8 cellular contexts compared by ENCODE assay signal in the genomic region with DNA sequence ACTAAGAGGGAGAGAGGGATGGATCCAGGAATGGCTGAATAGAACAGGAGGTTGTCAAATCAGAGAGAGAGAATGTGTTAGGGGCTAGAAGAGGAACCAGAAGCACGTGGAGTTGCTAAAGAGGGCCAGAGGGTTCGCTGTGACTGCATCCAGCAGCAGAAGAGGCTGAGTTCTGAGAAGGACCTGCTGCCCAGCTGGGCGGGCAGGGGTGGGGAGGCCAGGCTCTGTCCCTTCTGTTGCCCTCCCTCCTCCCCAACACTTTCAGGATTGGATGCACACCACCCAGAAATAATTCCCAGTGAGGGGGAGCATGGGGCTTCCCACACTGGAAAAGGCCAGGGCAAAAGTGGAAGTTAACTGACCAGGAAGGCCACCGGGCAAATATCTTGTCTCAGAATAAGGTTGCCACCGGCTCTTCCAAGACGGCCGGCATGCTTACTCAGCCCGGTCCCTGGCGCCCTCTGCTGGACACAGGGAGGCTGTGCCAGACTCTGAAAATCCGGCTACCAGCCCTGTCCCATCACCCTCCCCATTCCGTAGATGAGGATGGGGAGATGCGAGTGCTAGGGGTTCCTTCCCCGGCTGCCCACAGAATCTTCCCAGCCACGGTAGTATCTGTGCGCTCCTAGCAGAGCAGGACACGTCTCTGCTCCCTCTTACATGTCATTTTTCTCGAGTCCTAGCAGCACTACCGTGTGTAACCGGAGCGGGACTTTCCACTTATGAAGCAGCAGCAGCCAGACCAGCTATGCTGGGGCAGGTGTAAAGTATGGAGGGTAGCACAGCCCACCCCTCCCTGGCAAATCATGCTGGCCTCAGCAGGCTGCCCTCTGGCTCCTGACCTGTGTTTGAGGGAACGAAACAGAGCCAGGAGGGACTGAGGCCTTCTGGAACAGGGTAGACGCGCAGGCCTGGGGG. TPM values are rescaled to one million over a fixed set of nuclear protein-coding genes. Genes with fewer than 3 reads are reported as not detected.
DNase-seq lines count a peak whose midpoint lies in the region; ATAC-seq, FAIRE-seq and TF ChIP-seq lines count a peak whose summit lies in the region.

No MANE protein-coding gene starts in this region.

- H3K4me1 ChIP-seq in right atrium auricular region (peaks cover 0 to 55% of the 10 kb centered on the region in 2 donors), aorta (ENCODE audit: control insufficient read depth in 1 of 2, insufficient read depth in 2 of 2, low read length in 2 of 2) (peaks cover 2 to 3% of the 10 kb centered on the region in 2 donors)

- POLR2A ChIA-PET in AG04449 (lab: Yijun Ruan, JAX), result no interaction called here

- H3K4me3 ChIP-seq in AG04449 (ENCODE audit: low read depth, low read length) (no peak overlapping the region), right atrium auricular region (no peak overlapping the region), aorta (ENCODE audit: low read length in 2 of 2) (no peak overlapping the region)

- peak; percentile 87 for FAIRE-seq in GM18507 (lab: Jason Lieb, UNC)

- H3K36me3 ChIP-seq in right atrium auricular region (no peaks in the 10 kb centered on the region), aorta (ENCODE audit: control insufficient read depth in 1 of 2, insufficient read depth in 2 of 2, low read length in 1 of 2) (no peaks in the 10 kb centered on the region)

- no peaks in the 10 kb centered on the region for H3K27me3 ChIP-seq in right atrium auricular region
- no peaks in the 10 kb centered on the region for H3K27me3 ChIP-seq in aorta (ENCODE audit: control insufficient read depth in 1 of 2, insufficient read depth in 2 of 2, low read length in 1 of 2)

- peak; percentile 89 for ATAC-seq in aorta (ENCODE audit: low FRiP score)

- WGBS in aorta, 2 donors, result 27 to 28% methylated on average over 22 to 23 of the region's 23 CpGs

- H3K9me3 ChIP-seq in right atrium auricular region, result no peaks in the 10 kb centered on the region
- H3K9me3 ChIP-seq in aorta (ENCODE audit: control insufficient read depth, low read length), result no peaks in the 10 kb centered on the region

- no peak for DNase-seq in AG04449 (ENCODE audit: low read depth, low spot score)
- peak; percentile 73 for DNase-seq in GM18507 (ENCODE audit: extremely low spot score, insufficient read length, low read depth)
- peak; percentile 60 for DNase-seq in MV-4-11 (lab: John Stamatoyannopoulos, UW)
- DNase-seq in T-helper 9 cell, result peak; percentile 90
- DNase-seq in right atrium auricular region (ENCODE audit: low spot score), result peak; percentile 90
- peak; percentile 63 for DNase-seq in renal cortical epithelial cell (ENCODE audit: low read depth)
- peak; percentile 91 to 97 for DNase-seq in aorta

- intact Hi-C loops in aorta (cut with DNase I), result loop anchor here (1.0 to 10.0 kb wide), 8 partner anchors 35 to 247 kb away; partner anchors contain the start of gene ZSCAN20 (in 1 of the 2)

- H3K27ac ChIP-seq in angular gyrus (ENCODE audit: low read depth, low read length), result peak overlapping the region; percentile 32
- H3K27ac ChIP-seq in right atrium auricular region, result peak overlapping the region; percentile 87 to 89
- H3K27ac ChIP-seq in aorta (ENCODE audit: low read depth in 1 of 2, low read length in 2 of 2), result peak overlapping the region in 1 of 2 donors; percentile 65

- TF ChIP-seq CTCF in AG04449 (IDR thresholded peaks at IDR 0.05; ENCODE audit: insufficient read depth, low read length, missing control alignments), result peak; percentile 97
- peak; percentile 90 to 98 for TF ChIP-seq CTCF in right atrium auricular region (IDR thresholded peaks at IDR 0.05)

- CTCF ChIA-PET in AG04449 (lab: Yijun Ruan, JAX), result interaction anchor here (0.7 to 11.9 kb wide), 17 partner anchors 8 to 102 kb away, joined by 3 to 203 read pairs (median 7); partner anchors contain the start of gene ZSCAN20

RNA-seq across cellular contexts. Expression of gene A3GALT2, which starts 46.8 kb away (rescaled TPM):
- total RNA-seq in right atrium auricular region (not detected), renal cortical epithelial cell (not detected in 2 replicates), aorta (under 1 TPM; 0.36 to 0.81 TPM)
- not detected for polyA plus RNA-seq in aorta
